ENCODE assay signal across 7 cellular contexts in genomic region chr1:226763741-226764264, GRCh38. TPM values are rescaled to one million over a fixed set of nuclear protein-coding genes. Genes with fewer than 3 reads are reported as not detected.
DNase-seq lines count a peak whose midpoint lies in the region; ATAC-seq and TF ChIP-seq lines count a peak whose summit lies in the region.

No MANE protein-coding gene starts in this region.

- no peak overlapping the region for H3K4me3 ChIP-seq in choroid plexus epithelial cell (ENCODE audit: low read depth, low read length)

- ATAC-seq in HG03439 (IDR thresholded peaks at IDR 0.05; ENCODE audit: unreplicated experiment), result no peak

- DNase-seq in H4 (ENCODE audit: low spot score), result peak; percentile 77
- DNase-seq in choroid plexus epithelial cell (ENCODE audit: low read depth), result peak; percentile 86
- DNase-seq in stimulated activated CD4-positive, alpha-beta T cell treated with anti-CD3 and anti-CD28 coated beads, Interleukin-15, amount 100 ng/mL, for 24 hours, result peak; percentile 68
- no peak for DNase-seq in caudate nucleus (lab: John Stamatoyannopoulos, UW)
- DNase-seq in C1 segment of cervical spinal cord (lab: John Stamatoyannopoulos, UW), result no peak

- TF ChIP-seq CTCF in choroid plexus epithelial cell (conservative IDR thresholded peaks at IDR 0.05; ENCODE audit: low read depth, low read length), result no peak

- H3K27ac ChIP-seq in caudate nucleus (ENCODE audit: low read depth, low read length), result no peak overlapping the region

TF ChIP-seq in PFSK-1, 5 proteins besides CTCF, POLR2A, EP300 and RAD21:
- TF ChIP-seq REST (IDR thresholded peaks at IDR 0.05; ENCODE audit: insufficient read depth in 1 of 2, low read depth in 2 of 2, low read length in 2 of 2) (no peak), SIN3A (IDR thresholded peaks at IDR 0.05; ENCODE audit: borderline replicate concordance, insufficient read depth, low read length) (peak; percentile 51; the same call in 1 of the 2 replicates)
TF ChIP-seq in PFSK-1: peak in this region for 1.

RNA-seq across cellular contexts. Expression of gene ITPKB, which starts 24.7 kb away (rescaled TPM):
- total RNA-seq in H4 (2014; rRNA removed; shearing (Covaris generic)), result 1.9 and 2.1 TPM in 2 replicates
- polyA plus RNA-seq in PFSK-1 (2012; ENCODE audit: insufficient read length, low read depth), result 21.5 TPM

Comparison
In these comparisons a context has a peak if more than half of its experiments do, and no peak if none do; other contexts are left out.
1. DNase-seq: peak in H4 (single experiment), choroid plexus epithelial cell (single experiment) and stimulated activated CD4-positive, alpha-beta T cell treated with anti-CD3 and anti-CD28 coated beads, Interleukin-15, amount 100 ng/mL, for 24 hours (single experiment); none in caudate nucleus (0 of 61) and C1 segment of cervical spinal cord (0 of 14).